Comparison of ENCODE assay signal across 9 cellular contexts in the genomic region with DNA sequence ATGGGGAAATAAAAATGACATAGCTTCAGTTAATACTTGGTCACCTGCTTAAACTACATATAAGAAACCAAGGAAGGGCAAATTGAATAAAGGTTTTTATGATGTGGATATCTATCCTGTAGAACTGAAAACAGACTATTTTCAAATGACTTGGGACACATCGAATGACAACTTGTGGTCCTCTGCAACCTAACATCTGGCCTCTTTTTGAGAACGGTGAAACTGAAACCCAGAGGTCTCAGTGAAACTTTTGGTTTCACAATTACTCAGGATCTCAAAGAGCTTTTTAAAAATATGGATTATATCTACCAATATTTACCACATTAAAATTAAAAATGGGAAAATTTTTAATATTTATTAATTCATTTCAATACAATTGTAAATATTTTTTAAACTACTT.
DNase-seq lines count a peak whose midpoint lies in the region; ATAC-seq, FAIRE-seq and TF ChIP-seq lines count a peak whose summit lies in the region.
"Had no signal": no experiment of that assay in that cellular context is flagged by ENCODE, and none has a peak within 500 bp of the region (broad histone marks: within the 10 kb centered on the region; RNA-seq: fewer than 3 reads in every experiment).

No MANE protein-coding gene starts in this region.

- H3K27me3 ChIP-seq in uterus: no peaks in the 10 kb centered on the region
- H3K27me3 ChIP-seq: neutrophil had no signal

- no peaks in the 10 kb centered on the region for H3K4me1 ChIP-seq in uterus

- no peak for TF ChIP-seq POLR2A in uterus (IDR thresholded peaks at IDR 0.05)

- ATAC-seq in GM18498 (IDR thresholded peaks at IDR 0.05; ENCODE audit: unreplicated experiment) (peak; percentile 83), GM21447 (IDR thresholded peaks at IDR 0.05; ENCODE audit: unreplicated experiment) (peak; percentile 78)

- no peak for DNase-seq in HTR-8/SVneo (ENCODE audit: insufficient read length, low spot score)
- DNase-seq in germinal center (ENCODE audit: low spot score): peak; percentile 61
- DNase-seq in COLO668 (lab: John Stamatoyannopoulos, UW; ENCODE audit: unreplicated experiment): no peak
- no peak for DNase-seq in uterus
- DNase-seq in A172 (ENCODE audit: low spot score): no peak
- DNase-seq in NCI-H2196 (lab: John Stamatoyannopoulos, UW; ENCODE audit: unreplicated experiment): no peak

- H3K36me3 ChIP-seq in uterus: no peaks in the 10 kb centered on the region
- H3K36me3 ChIP-seq: neutrophil had no signal

- no peaks in the 10 kb centered on the region for H3K9me3 ChIP-seq in uterus
- H3K9me3 ChIP-seq: neutrophil had no signal

- no peak overlapping the region for H3K4me3 ChIP-seq in uterus

- no peak for TF ChIP-seq CTCF in uterus (IDR thresholded peaks at IDR 0.05)

- intact Hi-C loops in uterus (cut with DNase I; ENCODE audit: low total_unique reads): no loop called here

- peak overlapping the region in 1 of 2 donors; percentile 34 for H3K27ac ChIP-seq in uterus
- H3K27ac ChIP-seq: neutrophil had no signal

- peak; percentile 40 for FAIRE-seq in HTR-8/SVneo (lab: Jason Lieb, UNC)
